ENCODE assay signal across 9 cellular contexts in the genomic region with DNA sequence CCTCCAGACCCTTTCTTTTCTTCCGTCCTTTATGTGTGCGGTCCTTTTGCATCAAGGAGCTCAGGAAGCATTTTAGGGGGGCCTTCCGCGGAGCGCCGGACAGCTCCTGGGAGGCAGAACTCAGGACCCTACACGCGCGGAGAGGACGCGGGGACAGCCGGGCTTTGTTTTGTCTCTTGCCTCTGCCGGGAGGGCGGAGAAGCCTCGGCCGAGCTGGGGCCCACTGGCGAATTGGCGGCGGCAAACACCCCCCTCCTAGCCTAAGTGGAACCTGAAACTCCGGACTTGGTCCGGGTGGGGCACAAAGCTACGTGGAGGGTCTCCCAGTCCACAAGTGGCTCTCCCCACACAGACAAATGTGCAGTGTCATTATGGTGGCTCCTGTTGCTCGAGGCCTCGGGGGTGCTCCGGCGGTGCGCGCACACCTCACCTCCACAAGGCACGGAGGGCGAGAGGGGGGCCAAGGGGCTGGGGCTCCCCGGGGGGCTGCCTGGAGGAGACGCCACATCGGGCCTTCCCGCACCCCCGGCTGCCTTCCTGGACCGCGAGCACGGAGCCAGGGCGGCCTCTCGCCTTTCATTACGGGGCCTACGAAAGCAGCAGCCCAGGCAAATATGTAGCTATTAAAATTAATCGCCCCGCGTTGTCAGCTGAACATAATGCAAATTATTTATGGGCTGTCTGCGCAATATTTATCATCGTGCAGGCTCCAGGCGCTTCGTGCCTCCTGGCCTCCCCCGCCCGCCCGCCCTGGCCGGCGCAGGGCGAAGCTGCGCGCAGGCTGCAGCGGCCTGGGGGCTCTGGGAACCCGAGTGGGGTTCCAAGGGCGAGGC.
DNase-seq lines count a peak whose midpoint lies in the region; ATAC-seq and TF ChIP-seq lines count a peak whose summit lies in the region.
"Had no signal": no experiment of that assay in that cellular context is flagged by ENCODE, and none has a peak within 500 bp of the region (broad histone marks: within the 10 kb centered on the region; RNA-seq: fewer than 3 reads in every experiment).

No MANE protein-coding gene starts in this region.

- H3K9me3 ChIP-seq in OCI-LY7 (ENCODE audit: low read length), result no peaks in the 10 kb centered on the region
- H3K9me3 ChIP-seq in esophagus muscularis mucosa, result no peaks in the 10 kb centered on the region
- no peaks in the 10 kb centered on the region for H3K9me3 ChIP-seq in sigmoid colon

- H3K27me3 ChIP-seq in esophagus muscularis mucosa (peaks cover 0 to 22% (median 2%) of the 10 kb centered on the region in 4 donors), sigmoid colon (peaks cover 0 to 9% (median 0%) of the 10 kb centered on the region in 3 donors)

- no TSS peak for BruUV-seq in OCI-LY7 (replicated peaks; lab: Mats Ljungman, UMichigan)

- CTCF ChIA-PET in OCI-LY7 (lab: Charles Lee; ENCODE audit: unreplicated experiment), result interaction anchor here (0.6 to 1.6 kb wide), 4 partner anchors 9 to 71 kb away, joined by 3 to 4 read pairs (median 4); a partner anchor contains a TSS

- peak overlapping the region; percentile 74 for H3K4me3 ChIP-seq in OCI-LY7 (ENCODE audit: low read depth, low read length, poor library complexity, severe bottlenecking)
- H3K4me3 ChIP-seq in esophagus muscularis mucosa, result peak overlapping the region; percentile 47 to 56 (median 54)
- peak overlapping the region; percentile 24 to 49 (median 43) for H3K4me3 ChIP-seq in sigmoid colon

- H4K20me1 ChIP-seq in OCI-LY7 (ENCODE audit: insufficient read depth, low read length), result no peaks in the 10 kb centered on the region

- H3K36me3 ChIP-seq in OCI-LY7 (ENCODE audit: insufficient read depth, low read length) (no peaks in the 10 kb centered on the region), esophagus muscularis mucosa (no peaks in the 10 kb centered on the region), sigmoid colon (no peaks in the 10 kb centered on the region)

- TF ChIP-seq EP300 in esophagus muscularis mucosa (IDR thresholded peaks at IDR 0.05) (no peak), sigmoid colon (IDR thresholded peaks at IDR 0.05) (no peak)

- peaks cover 71% of the 10 kb centered on the region for H3K4me1 ChIP-seq in OCI-LY7 (ENCODE audit: insufficient read depth, low read length, poor library complexity, severe bottlenecking)
- H3K4me1 ChIP-seq in esophagus muscularis mucosa, result peaks cover 14 to 69% (median 48%) of the 10 kb centered on the region in 4 donors
- H3K4me1 ChIP-seq in sigmoid colon, result peaks cover 0 to 49% (median 33%) of the 10 kb centered on the region in 4 donors

- intact Hi-C loops in OCI-LY7 (cut with micrococcal nuclease; ENCODE audit: unreplicated experiment), result loop anchor here (1.0 to 10.0 kb wide), 4 partner anchors 14 to 1024 kb away; no protein-coding TSS in a partner anchor
- intact Hi-C loops in esophagus muscularis mucosa (cut with DNase I), result no loop called here
- intact Hi-C loops in sigmoid colon (cut with DNase I), result loop anchor here (2.0 kb wide), 1 partner anchor 70 kb away; no protein-coding TSS in a partner anchor

- ATAC-seq in HG02588 (IDR thresholded peaks at IDR 0.05; ENCODE audit: unreplicated experiment) (no peak), HG03457 (IDR thresholded peaks at IDR 0.05; ENCODE audit: unreplicated experiment) (no peak), GM18868 (IDR thresholded peaks at IDR 0.05; ENCODE audit: unreplicated experiment) (no peak)

- DNase-seq in DMS153 (lab: John Stamatoyannopoulos, UW), result peak; percentile 53
- DNase-seq in DMS153 treated with DMSO at 0.1 percent for 48 hours (lab: John Stamatoyannopoulos, UW; ENCODE audit: unreplicated experiment), result no peak
- DNase-seq in OCI-LY7 (ENCODE audit: low spot score), result peak; percentile 75
- DNase-seq in esophagus muscularis mucosa (ENCODE audit: extremely low spot score), result no peak
- no peak for DNase-seq in sigmoid colon
- DNase-seq: hippocampal formation had no signal

- peaks cover 3% of the 10 kb centered on the region; the same call in 1 of the 2 replicates for H3K79me2 ChIP-seq in OCI-LY7 (ENCODE audit: insufficient read depth, low read depth, low read length)

- POLR2A ChIA-PET in OCI-LY7 (lab: Charles Lee), result interaction anchor here (0.6 to 4.7 kb wide), 15 partner anchors 9 to 437 kb away, joined by 3 to 55 read pairs (median 3); a partner anchor contains a TSS

- 37% methylated on average over 39 of the region's 60 CpGs for WGBS in esophagus muscularis mucosa
- WGBS in sigmoid colon, 2 donors, result 61 to 63% methylated on average over 60 of the region's 60 CpGs

- H2AFZ ChIP-seq in OCI-LY7 (ENCODE audit: low read length), result peak overlapping the region; percentile 40; the same call in 1 of the 2 replicates

- no peak for TF ChIP-seq POLR2A in esophagus muscularis mucosa (IDR thresholded peaks at IDR 0.05; ENCODE audit: low read depth)
- no peak for TF ChIP-seq POLR2A in sigmoid colon (IDR thresholded peaks at IDR 0.05)

- no peaks in the 10 kb centered on the region for H3K9me2 ChIP-seq in OCI-LY7 (ENCODE audit: insufficient read depth, low read length)

- H3K27ac ChIP-seq in OCI-LY7 (ENCODE audit: low read depth, low read length, poor library complexity, severe bottlenecking), result peak overlapping the region; percentile 100
- peak overlapping the region; percentile 34 to 96 (median 52) for H3K27ac ChIP-seq in esophagus muscularis mucosa (replicated peaks in 1 of 4)
- H3K27ac ChIP-seq in sigmoid colon, result peak overlapping the region in 3 of 4 donors; percentile 91 to 97 (median 91)

- H3K4me2 ChIP-seq in OCI-LY7 (ENCODE audit: low read length), result peak overlapping the region; percentile 99

- no peak for TF ChIP-seq CTCF in OCI-LY7 (conservative IDR thresholded peaks at IDR 0.05; ENCODE audit: low read length)
- TF ChIP-seq CTCF in esophagus muscularis mucosa (IDR thresholded peaks at IDR 0.05), result no peak
- TF ChIP-seq CTCF in sigmoid colon (IDR thresholded peaks at IDR 0.05), result no peak

Comparison
In these comparisons a context has a peak if more than half of its experiments do, and no peak if none do; other contexts are left out.
1. DNase-seq: peak in DMS153 (single experiment) and OCI-LY7 (single experiment); none in DMS153 treated with DMSO at 0.1 percent for 48 hours (single experiment), esophagus muscularis mucosa (single experiment) and sigmoid colon (single experiment).
2. Peak in every context shown above with its lines, with median percentiles within 50 percentile points of each other: H3K27ac ChIP-seq and H3K4me3 ChIP-seq.